ENCODE assay signal across 8 cellular contexts in genomic region chr2:162072976-162073775, GRCh38. TPM values are rescaled to one million over a fixed set of nuclear protein-coding genes. Genes with fewer than 3 reads are reported as not detected.
DNase-seq lines count a peak whose midpoint lies in the region; ATAC-seq and TF ChIP-seq lines count a peak whose summit lies in the region.

No MANE protein-coding gene starts in this region.

- peak overlapping the region; percentile 62 to 84 for H3K9ac ChIP-seq in duodenal mucosa (ENCODE audit: low read depth in 1 of 2, low read length in 2 of 2)

- H3K36me3 ChIP-seq in duodenal mucosa (ENCODE audit: control insufficient read depth in 1 of 2, insufficient read depth in 2 of 2, low read length in 2 of 2) (no peaks in the 10 kb centered on the region), upper lobe of left lung (no peaks in the 10 kb centered on the region)

- TF ChIP-seq CTCF in GM12864 (IDR thresholded peaks at IDR 0.05; ENCODE audit: low read depth, low read length, missing control alignments) (no peak), upper lobe of left lung (IDR thresholded peaks at IDR 0.05) (no peak)

- H3K4me3 ChIP-seq in GM12864 (ENCODE audit: low read depth, low read length) = peak overlapping the region; percentile 45
- peak overlapping the region; percentile 74 to 84 for H3K4me3 ChIP-seq in duodenal mucosa (ENCODE audit: low read depth in 1 of 2, low read length in 2 of 2)
- H3K4me3 ChIP-seq in mononuclear cell (ENCODE audit: low read length) = peak overlapping the region; percentile 48
- peak overlapping the region; percentile 47 to 60 (median 56) for H3K4me3 ChIP-seq in upper lobe of left lung

- H3K4me1 ChIP-seq in duodenal mucosa (ENCODE audit: control insufficient read depth in 1 of 2, insufficient read depth in 2 of 2, low read length in 2 of 2) = peaks cover 26 to 39% of the 10 kb centered on the region in 2 donors
- peaks cover 13% of the 10 kb centered on the region for H3K4me1 ChIP-seq in mononuclear cell (ENCODE audit: insufficient read depth, low read length)
- H3K4me1 ChIP-seq in upper lobe of left lung = peaks cover 14 to 41% (median 20%) of the 10 kb centered on the region in 4 donors

- H3K9me3 ChIP-seq in duodenal mucosa (ENCODE audit: control insufficient read depth in 1 of 2, low read length in 2 of 2) (no peaks in the 10 kb centered on the region), mononuclear cell (ENCODE audit: low read depth, low read length) (no peaks in the 10 kb centered on the region), upper lobe of left lung (no peaks in the 10 kb centered on the region)

- peak overlapping the region; percentile 28 for H3K27ac ChIP-seq in duodenal mucosa (ENCODE audit: low read depth, low read length)
- H3K27ac ChIP-seq in upper lobe of left lung = peak overlapping the region in 3 of 4 donors; percentile 39 to 85 (median 71)

- TF ChIP-seq EP300 in upper lobe of left lung (IDR thresholded peaks at IDR 0.05) = no peak

- TF ChIP-seq POLR2A in upper lobe of left lung (IDR thresholded peaks at IDR 0.05) = no peak

- no peak for DNase-seq in GM12864 (ENCODE audit: low read depth)
- DNase-seq in upper lobe of left lung = peak; percentile 31 to 63
- no peak for DNase-seq in islet precursor cell
- DNase-seq in kidney glomerular epithelial cell (lab: John Stamatoyannopoulos, UW) = no peak

- ATAC-seq in SK-N-SH treated with all-trans-retinoic acid at 6 μM for 48 hours = peak; percentile 31
- ATAC-seq in upper lobe of left lung (ENCODE audit: low FRiP score in 2 of 2) = peak; percentile 40 to 59
- no peak for ATAC-seq in HG03521 (IDR thresholded peaks at IDR 0.05; ENCODE audit: unreplicated experiment)

- H3K27me3 ChIP-seq in duodenal mucosa (ENCODE audit: control insufficient read depth in 1 of 2, insufficient read depth in 2 of 2, low read length in 2 of 2) = no peaks in the 10 kb centered on the region
- H3K27me3 ChIP-seq in mononuclear cell (ENCODE audit: insufficient read depth, low read length) = peaks cover 27% of the 10 kb centered on the region
- peaks cover 0 to 7% (median 0%) of the 10 kb centered on the region in 4 donors for H3K27me3 ChIP-seq in upper lobe of left lung

- 20 to 32% methylated on average over 16 to 31 of the region's 32 CpGs for WGBS in upper lobe of left lung, 2 donors

TF ChIP-seq in SK-N-SH treated with all-trans-retinoic acid at 6 μM for 48 hours, 23 proteins besides CTCF, POLR2A, EP300 and RAD21:
- TF ChIP-seq ZNF70 (CRISPR knock-in tag; IDR thresholded peaks at IDR 0.05) (no peak), TOX (CRISPR knock-in tag; IDR thresholded peaks at IDR 0.05; ENCODE audit: borderline replicate concordance) (no peak), PPARA (CRISPR knock-in tag; IDR thresholded peaks at IDR 0.05; ENCODE audit: borderline replicate concordance) (no peak), TSHZ2 (CRISPR knock-in tag; IDR thresholded peaks at IDR 0.05) (no peak), CSRNP3 (CRISPR knock-in tag; IDR thresholded peaks at IDR 0.05) (no peak), ZNF8 (CRISPR knock-in tag; IDR thresholded peaks at IDR 0.05) (no peak), ZNF565 (CRISPR knock-in tag; conservative IDR thresholded peaks at IDR 0.05; ENCODE audit: low read depth) (no peak), GLIS3 (CRISPR knock-in tag; IDR thresholded peaks at IDR 0.05) (no peak), POU6F1 (CRISPR knock-in tag; IDR thresholded peaks at IDR 0.05; ENCODE audit: borderline replicate concordance, low read depth) (no peak), BACH2 (CRISPR knock-in tag; IDR thresholded peaks at IDR 0.05; ENCODE audit: borderline replicate concordance) (no peak), ZC3H10 (CRISPR knock-in tag; IDR thresholded peaks at IDR 0.05) (no peak), ESRRG (CRISPR knock-in tag; IDR thresholded peaks at IDR 0.05) (no peak), SNAI2 (CRISPR knock-in tag; IDR thresholded peaks at IDR 0.05) (no peak), ZFP3 (CRISPR knock-in tag; IDR thresholded peaks at IDR 0.05) (no peak)

RNA-seq across cellular contexts. Expression of gene DPP4, which starts 0.8 kb away (rescaled TPM):
- total RNA-seq in mononuclear cell = 22.6 TPM
- 10 to 100 TPM; 16.4 to 77.3 (median 27.5) TPM for total RNA-seq in upper lobe of left lung

Comparison
In these comparisons a context has a peak if more than half of its experiments do, and no peak if none do; other contexts are left out.
1. DNase-seq: peak in upper lobe of left lung (2 of 2); none in GM12864 (single experiment), islet precursor cell (single experiment) and kidney glomerular epithelial cell (single experiment).
2. Peak in every context shown above with its lines, with median percentiles within 50 percentile points of each other: H3K4me3 ChIP-seq.